ENCODE assay signal across 8 cellular contexts in the genomic region with DNA sequence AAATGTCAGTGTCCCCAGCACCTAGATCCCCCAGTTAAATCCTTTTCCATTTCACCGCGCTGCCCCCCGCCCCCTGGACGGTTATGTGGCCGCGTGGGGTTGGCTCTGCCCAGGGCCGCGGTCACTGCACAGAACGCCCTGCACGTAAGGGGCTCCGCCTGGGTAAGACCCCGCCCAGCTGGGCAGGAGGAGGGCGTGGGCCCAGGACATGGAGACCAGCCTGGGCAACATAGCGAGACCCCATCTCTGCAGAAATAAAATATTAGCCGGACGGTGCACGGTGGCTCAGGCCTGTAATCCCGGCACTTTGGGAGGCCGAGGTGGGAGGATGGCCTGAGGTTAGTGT. TPM values are rescaled to one million over a fixed set of nuclear protein-coding genes. Genes with fewer than 3 reads are reported as not detected.
A peak's percentile ranks its signal among the peaks of the same experiment; 100 is the strongest.
DNase-seq lines count a peak whose midpoint lies in the region; TF ChIP-seq lines count a peak whose summit lies in the region.

No MANE protein-coding gene starts in this region.

- H3K9me3 Mint-ChIP-seq in activated T-cell treated with anti-CD3 and anti-CD28 coated beads, Interleukin-2, amount 50 U/mL, for 24 hours, result no peaks in the 10 kb centered on the region
- no peaks in the 10 kb centered on the region for H3K9me3 Mint-ChIP-seq in type B pancreatic cell

- peaks cover 33% of the 10 kb centered on the region for H3K4me1 Mint-ChIP-seq in activated T-cell treated with anti-CD3 and anti-CD28 coated beads, Interleukin-2, amount 50 U/mL, for 24 hours (ENCODE audit: low read depth)
- H3K4me1 Mint-ChIP-seq in type B pancreatic cell (ENCODE audit: unreplicated experiment), result peaks cover 17% of the 10 kb centered on the region

- peaks cover 58% of the 10 kb centered on the region for H3K36me3 Mint-ChIP-seq in activated T-cell treated with anti-CD3 and anti-CD28 coated beads, Interleukin-2, amount 50 U/mL, for 24 hours (ENCODE audit: low read depth)
- H3K36me3 Mint-ChIP-seq in type B pancreatic cell, result no peaks in the 10 kb centered on the region

- no peaks in the 10 kb centered on the region for H3K27me3 Mint-ChIP-seq in activated T-cell treated with anti-CD3 and anti-CD28 coated beads, Interleukin-2, amount 50 U/mL, for 24 hours
- no peaks in the 10 kb centered on the region for H3K27me3 Mint-ChIP-seq in type B pancreatic cell

- no peak for DNase-seq in activated T-cell treated with anti-CD3 and anti-CD28 coated beads, Interleukin-2, amount 50 U/mL, for 24 hours
- DNase-seq in activated T-cell treated with anti-CD3 and anti-CD28 coated beads, Interleukin-2, amount 50 U/mL, for 1 hour, result no peak
- peak; percentile 28 for DNase-seq in M059J (ENCODE audit: low read depth)
- peak in 1 of 2 donors; percentile 43 for DNase-seq in cardiac fibroblast (ENCODE audit: low read depth in 2 of 2)
- no peak for DNase-seq in type B pancreatic cell (ENCODE audit: extremely low spot score, unreplicated experiment)
- DNase-seq in cerebellar cortex (ENCODE audit: low spot score), result no peak
- no peak for DNase-seq in HPDE6-E6E7 (ENCODE audit: extremely low spot score)

- WGBS in liver, result 20% methylated on average over 19 of the region's 19 CpGs

- peak overlapping the region; percentile 98 to 100 for H3K27ac ChIP-seq in liver (ENCODE audit: low read depth in 1 of 2, low read length in 2 of 2)

- no peaks in the 10 kb centered on the region for H3K27me3 ChIP-seq in liver (ENCODE audit: control insufficient read depth in 4 of 4, insufficient read depth in 4 of 4, low read length in 3 of 4)

- peak overlapping the region; percentile 90 for H3K4me3 Mint-ChIP-seq in activated T-cell treated with anti-CD3 and anti-CD28 coated beads, Interleukin-2, amount 50 U/mL, for 24 hours
- peak overlapping the region; percentile 88 for H3K4me3 Mint-ChIP-seq in type B pancreatic cell

- no peaks in the 10 kb centered on the region for H3K9me3 ChIP-seq in liver (ENCODE audit: control insufficient read depth in 4 of 4, low read length in 3 of 4)

- H3K4me1 ChIP-seq in liver (ENCODE audit: control insufficient read depth in 4 of 4, insufficient read depth in 4 of 4, low read length in 3 of 4), result peaks cover 3 to 38% (median 31%) of the 10 kb centered on the region in 4 donors

- no peak for TF ChIP-seq CTCF in cardiac fibroblast (IDR thresholded peaks at IDR 0.05; ENCODE audit: low read depth, low read length)
- no peak for TF ChIP-seq CTCF in liver (IDR thresholded peaks at IDR 0.05; ENCODE audit: low read depth, low read length, missing input control)
- TF ChIP-seq CTCF in type B pancreatic cell (conservative IDR thresholded peaks at IDR 0.05), result no peak

- H3K36me3 ChIP-seq in liver (ENCODE audit: control insufficient read depth in 4 of 4, insufficient read depth in 3 of 4, low read depth in 1 of 4, low read length in 3 of 4), result peaks cover 0 to 26% (median 14%) of the 10 kb centered on the region in 4 donors

- H3K9ac ChIP-seq in liver (ENCODE audit: low read depth in 1 of 2, low read length in 2 of 2), result peak overlapping the region; percentile 96 to 99

- peak overlapping the region; percentile 72 to 82 for H3K4me3 ChIP-seq in cardiac fibroblast (replicated peaks in 1 of 2; ENCODE audit: low read depth in 2 of 2, low read length in 2 of 2)
- peak overlapping the region; percentile 53 to 85 (median 84) for H3K4me3 ChIP-seq in liver (ENCODE audit: low read depth in 1 of 3, low read length in 3 of 3)

- peak overlapping the region; percentile 96 for H3K27ac Mint-ChIP-seq in activated T-cell treated with anti-CD3 and anti-CD28 coated beads, Interleukin-2, amount 50 U/mL, for 24 hours
- H3K27ac Mint-ChIP-seq in type B pancreatic cell, result peak overlapping the region; percentile 57

- TF ChIP-seq RAD21 in liver (IDR thresholded peaks at IDR 0.05), result no peak

TF ChIP-seq in liver, 16 proteins besides CTCF, POLR2A, EP300 and RAD21:
- TF ChIP-seq SP1 (IDR thresholded peaks at IDR 0.05) (no peak), RXRA (IDR thresholded peaks at IDR 0.05) (no peak), EGR1 (IDR thresholded peaks at IDR 0.05; ENCODE audit: low read depth in 2 of 2) (no peak), JUND (IDR thresholded peaks at IDR 0.05) (no peak)
- TF ChIP-seq, protein P1, sequence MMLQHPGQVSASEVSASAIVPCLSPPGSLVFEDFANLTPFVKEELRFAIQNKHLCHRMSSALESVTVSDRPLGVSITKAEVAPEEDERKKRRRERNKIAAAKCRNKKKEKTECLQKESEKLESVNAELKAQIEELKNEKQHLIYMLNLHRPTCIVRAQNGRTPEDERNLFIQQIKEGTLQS (IDR thresholded peaks at IDR 0.05), result no peak
- TF ChIP-seq, protein P2, sequence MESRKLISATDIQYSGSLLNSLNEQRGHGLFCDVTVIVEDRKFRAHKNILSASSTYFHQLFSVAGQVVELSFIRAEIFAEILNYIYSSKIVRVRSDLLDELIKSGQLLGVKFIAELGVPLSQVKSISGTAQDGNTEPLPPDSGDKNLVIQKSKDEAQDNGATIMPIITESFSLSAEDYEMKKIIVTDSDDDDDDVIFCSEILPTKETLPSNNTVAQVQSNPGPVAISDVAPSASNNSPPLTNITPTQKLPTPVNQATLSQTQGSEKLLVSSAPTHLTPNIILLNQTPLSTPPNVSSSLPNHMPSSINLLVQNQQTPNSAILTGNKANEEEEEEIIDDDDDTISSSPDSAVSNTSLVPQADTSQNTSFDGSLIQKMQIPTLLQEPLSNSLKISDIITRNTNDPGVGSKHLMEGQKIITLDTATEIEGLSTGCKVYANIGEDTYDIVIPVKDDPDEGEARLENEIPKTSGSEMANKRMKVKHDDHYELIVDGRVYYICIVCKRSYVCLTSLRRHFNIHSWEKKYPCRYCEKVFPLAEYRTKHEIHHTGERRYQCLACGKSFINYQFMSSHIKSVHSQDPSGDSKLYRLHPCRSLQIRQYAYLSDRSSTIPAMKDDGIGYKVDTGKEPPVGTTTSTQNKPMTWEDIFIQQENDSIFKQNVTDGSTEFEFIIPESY (IDR thresholded peaks at IDR 0.05), result no peak

RNA-seq across cellular contexts. Expression of a gene that starts 0.6 kb away (rescaled TPM):
- 39.0 and 50.7 TPM in 2 replicates for total RNA-seq in M059J (2014; rRNA removed; shearing (Covaris generic))
- total RNA-seq in liver (10 to 100 TPM; 12.5 to 27.4 TPM), type B pancreatic cell (ENCODE audit: low replicate concordance) (16.1 and 19.4 TPM in 2 replicates)
- 10 to 100 TPM; 39.6 to 53.3 TPM for polyA plus RNA-seq in liver
